Comparison of ENCODE assay signal across 8 cellular contexts in the genomic region with DNA sequence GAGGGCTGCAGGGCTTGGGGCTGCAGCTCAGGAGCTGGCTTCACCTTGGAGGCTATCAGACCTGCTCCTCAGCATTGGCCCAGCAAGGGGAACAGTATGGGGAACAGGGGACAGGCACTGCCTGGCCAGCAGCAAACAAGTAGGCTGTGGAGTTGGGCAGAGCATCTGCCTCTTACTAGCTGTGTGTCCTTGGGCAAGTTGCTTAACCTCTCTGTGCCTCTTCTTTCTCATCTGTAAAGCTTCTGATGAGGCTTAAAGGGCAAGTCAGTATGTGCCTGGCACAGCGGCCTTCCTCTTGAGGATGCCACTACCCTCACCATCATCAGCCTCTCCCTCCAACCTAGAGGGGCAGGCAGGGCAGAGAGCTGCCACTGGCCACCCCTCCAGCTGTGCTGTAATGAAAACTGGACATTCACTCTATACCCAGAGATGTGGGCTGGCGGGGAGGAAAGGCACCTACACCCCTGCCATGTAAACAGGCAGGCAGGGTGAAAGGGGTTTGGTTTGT. TPM values are rescaled to one million over a fixed set of nuclear protein-coding genes. Genes with fewer than 3 reads are reported as not detected.
DNase-seq lines count a peak whose midpoint lies in the region; ATAC-seq and TF ChIP-seq lines count a peak whose summit lies in the region.

No MANE protein-coding gene starts in this region.

- H3K27me3 Mint-ChIP-seq in CD8-positive, alpha-beta T cell (ENCODE audit: low read depth): no peaks in the 10 kb centered on the region
- H3K27me3 Mint-ChIP-seq in osteocyte (ENCODE audit: unreplicated experiment): no peaks in the 10 kb centered on the region

- peak overlapping the region; percentile 71; the same call in 1 of the 2 replicates for H3K9ac ChIP-seq in OCI-LY3 (ENCODE audit: low read length)

- H4K20me1 ChIP-seq in OCI-LY3 (ENCODE audit: insufficient read depth, low read length): no peaks in the 10 kb centered on the region

- H3K36me3 ChIP-seq in CD8-positive, alpha-beta T cell (ENCODE audit: insufficient read depth, low read length): no peaks in the 10 kb centered on the region
- H3K36me3 ChIP-seq in OCI-LY3 (replicated peaks; ENCODE audit: low read depth, low read length): no peaks in the 10 kb centered on the region

- H3K4me1 ChIP-seq in CD8-positive, alpha-beta T cell (ENCODE audit: insufficient read depth, low read length): peaks cover 34% of the 10 kb centered on the region
- H3K4me1 ChIP-seq in OCI-LY3 (ENCODE audit: low read length): peaks cover 24% of the 10 kb centered on the region

- intact Hi-C loops in CD8-positive, alpha-beta T cell (cut with DNase I, micrococcal nuclease): loop anchor here (2.0 to 5.0 kb wide), 4 partner anchors 122 to 451 kb away; a partner anchor contains a TSS

- no peaks in the 10 kb centered on the region for H3K27me3 ChIP-seq in CD8-positive, alpha-beta T cell (ENCODE audit: insufficient read depth, low read length)
- no peaks in the 10 kb centered on the region for H3K27me3 ChIP-seq in OCI-LY3 (ENCODE audit: low read depth, low read length)

- ATAC-seq in CD8-positive, alpha-beta T cell: no peak

- no peaks in the 10 kb centered on the region for H3K79me2 ChIP-seq in OCI-LY3 (ENCODE audit: low read length)

- H3K9me3 Mint-ChIP-seq in CD8-positive, alpha-beta T cell: no peaks in the 10 kb centered on the region
- no peaks in the 10 kb centered on the region for H3K9me3 Mint-ChIP-seq in osteocyte (ENCODE audit: unreplicated experiment)

- H3K36me3 Mint-ChIP-seq in CD8-positive, alpha-beta T cell: no peaks in the 10 kb centered on the region
- H3K36me3 Mint-ChIP-seq in osteocyte (ENCODE audit: unreplicated experiment): no peaks in the 10 kb centered on the region

- CTCF ChIA-PET in CD8-positive, alpha-beta T cell (lab: Charles Lee): interaction anchor here (0.7 to 13.1 kb wide), 26 partner anchors 8 to 492 kb away, joined by 3 to 492 read pairs (median 4); a partner anchor contains a TSS

- DNase-seq in CD8-positive, alpha-beta T cell: no peak
- DNase-seq in epithelial cell of esophagus (ENCODE audit: low read depth): no peak
- no peak for DNase-seq in osteocyte (ENCODE audit: extremely low spot score, unreplicated experiment)
- DNase-seq in NCI-H774 (lab: John Stamatoyannopoulos, UW): no peak
- DNase-seq in HuH-7 (ENCODE audit: low spot score): no peak
- DNase-seq in SIG-M5 (lab: John Stamatoyannopoulos, UW): no peak
- DNase-seq in AG08395 (ENCODE audit: low spot score): no peak

- peak overlapping the region; percentile 68 for H3K4me3 Mint-ChIP-seq in CD8-positive, alpha-beta T cell
- peak overlapping the region; percentile 67 for H3K4me3 Mint-ChIP-seq in osteocyte (ENCODE audit: unreplicated experiment)

- H3K27ac ChIP-seq in CD8-positive, alpha-beta T cell (ENCODE audit: low read depth, low read length): no peak overlapping the region
- H3K27ac ChIP-seq in OCI-LY3 (ENCODE audit: low read length): peak overlapping the region; percentile 38; the same call in 1 of the 2 replicates

- H2AFZ ChIP-seq in OCI-LY3 (ENCODE audit: low read depth, low read length): no peak overlapping the region

- POLR2A ChIA-PET in CD8-positive, alpha-beta T cell (lab: Charles Lee): interaction anchor here (0.8 to 2.6 kb wide), 5 partner anchors 10 to 360 kb away, joined by 3 to 10 read pairs (median 4); a partner anchor contains a TSS

- peak overlapping the region; percentile 83 for H3K4me2 ChIP-seq in OCI-LY3 (ENCODE audit: low read length)

- H3K4me1 Mint-ChIP-seq in CD8-positive, alpha-beta T cell (ENCODE audit: low read depth): peaks cover 29% of the 10 kb centered on the region
- peaks cover 21% of the 10 kb centered on the region for H3K4me1 Mint-ChIP-seq in osteocyte (ENCODE audit: unreplicated experiment)

- H3K4me3 ChIP-seq in CD8-positive, alpha-beta T cell (ENCODE audit: low read depth, low read length): peak overlapping the region; percentile 48
- H3K4me3 ChIP-seq in OCI-LY3 (ENCODE audit: low read length) (peak overlapping the region; percentile 83), epithelial cell of esophagus (ENCODE audit: low read length) (peak overlapping the region; percentile 43)

- no peaks in the 10 kb centered on the region for H3K9me3 ChIP-seq in CD8-positive, alpha-beta T cell (ENCODE audit: low read length)
- no peaks in the 10 kb centered on the region for H3K9me3 ChIP-seq in OCI-LY3 (ENCODE audit: insufficient read depth, low read length)

- peak overlapping the region; percentile 88 for H3K27ac Mint-ChIP-seq in CD8-positive, alpha-beta T cell
- no peak overlapping the region for H3K27ac Mint-ChIP-seq in osteocyte (ENCODE audit: unreplicated experiment)

- no peak for TF ChIP-seq CTCF in CD8-positive, alpha-beta T cell (IDR thresholded peaks at IDR 0.05)
- TF ChIP-seq CTCF in OCI-LY3 (IDR thresholded peaks at IDR 0.05; ENCODE audit: low read depth, low read length) (no peak; the same call in 1 of the 2 replicates), epithelial cell of esophagus (IDR thresholded peaks at IDR 0.05; ENCODE audit: insufficient read depth, low read depth, low read length, missing control alignments) (no peak), osteocyte (IDR thresholded peaks at IDR 0.05) (no peak)

RNA-seq across cellular contexts. Expression of a gene that starts 7.5 kb away (rescaled TPM):
- 1 to 10 TPM; 2.5 to 3.6 TPM for total RNA-seq in CD8-positive, alpha-beta T cell
- total RNA-seq in osteocyte: 18.1 and 19.2 TPM in 2 replicates

RNA-seq across cellular contexts. Expression of a gene that starts 36.1 kb away (rescaled TPM):
- 1 to 10 TPM in 1 of 2 experiments, under 1 TPM in 1; 0.61 to 1.6 TPM for total RNA-seq in CD8-positive, alpha-beta T cell
- 89.6 and 96.1 TPM in 2 replicates for total RNA-seq in osteocyte

Comparison
In these comparisons a context has a peak if more than half of its experiments do, and no peak if none do; other contexts are left out.
1. RNA of a gene that starts 36.1 kb away (total RNA-seq): 89.6 to 96.1 TPM in osteocyte; 0.61 to 1.6 TPM in CD8-positive, alpha-beta T cell; every median in the first group is over 10 times any median in the second.
2. Peak in every context shown above with its lines, with median percentiles within 50 percentile points of each other: H3K4me3 ChIP-seq.